Comparison of ENCODE assay signal across 9 cellular contexts in the genomic region with DNA sequence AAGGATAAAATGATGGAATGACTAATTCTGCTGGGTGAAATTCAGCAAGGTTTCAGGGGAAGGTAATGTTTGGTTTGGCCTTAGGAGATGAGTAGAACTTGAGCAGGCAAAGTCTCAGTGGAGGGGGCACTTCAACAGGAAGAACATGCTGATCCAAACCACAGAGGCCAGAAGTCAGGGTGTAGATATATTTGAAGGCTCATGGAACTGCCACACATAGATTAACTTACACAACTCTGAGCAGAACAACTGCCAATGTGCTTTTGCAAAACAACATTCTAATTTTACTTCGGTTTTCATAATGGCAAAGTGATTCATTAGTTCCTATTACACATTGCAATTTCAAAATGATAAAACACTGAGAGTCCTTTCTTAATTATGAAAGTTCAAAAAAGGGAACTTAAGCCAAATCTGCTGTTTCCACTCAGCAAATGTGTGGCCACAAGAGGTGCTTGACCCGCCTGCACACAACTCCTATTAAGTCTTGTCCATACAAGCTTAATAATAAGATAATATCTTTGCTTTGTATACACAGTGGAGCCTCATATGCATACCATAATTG.
DNase-seq lines count a peak whose midpoint lies in the region; ATAC-seq, FAIRE-seq and TF ChIP-seq lines count a peak whose summit lies in the region.
"Had no signal": no experiment of that assay in that cellular context is flagged by ENCODE, and none has a peak within 500 bp of the region (broad histone marks: within the 10 kb centered on the region; RNA-seq: fewer than 3 reads in every experiment).

No MANE protein-coding gene starts in this region.

- TF ChIP-seq RAD21 in SK-N-SH (IDR thresholded peaks at IDR 0.05; ENCODE audit: low read length), result no peak

- H3K9ac ChIP-seq in SK-N-SH (no peak overlapping the region), adipocyte (ENCODE audit: low read length) (peak overlapping the region; percentile 76)

- no peak for TF ChIP-seq CTCF in SK-N-SH (IDR thresholded peaks at IDR 0.05)
- TF ChIP-seq CTCF in pancreas (IDR thresholded peaks at IDR 0.05), result no peak

- no peak overlapping the region for H3K4me3 ChIP-seq in SK-N-SH (ENCODE audit: low read depth in 2 of 2, low read length in 1 of 2)
- no peak overlapping the region for H3K4me3 ChIP-seq in adipocyte (ENCODE audit: low read length)
- H3K4me3 ChIP-seq in pancreas, result no peak overlapping the region

- no peaks in the 10 kb centered on the region for H3K27me3 Mint-ChIP-seq in activated T-helper 1 cell treated with anti-CD3 and anti-CD28 coated beads, Interleukin-12 subunit alpha, Interleukin-12 subunit beta, Interleukin-2, Interleukin-4 antibody, amounts not matched to agents 30 ng/mL and 10 ng/mL and 1 ng/mL, durations not matched to agents 14 hours and 24 hours and 36 hours (ENCODE audit: insufficient read depth)

- peak overlapping the region; percentile 5; the same call in 1 of the 2 replicates for H3K4me2 ChIP-seq in SK-N-SH

- no peaks in the 10 kb centered on the region for H3K36me3 Mint-ChIP-seq in activated T-helper 1 cell treated with anti-CD3 and anti-CD28 coated beads, Interleukin-12 subunit alpha, Interleukin-12 subunit beta, Interleukin-2, Interleukin-4 antibody, amounts not matched to agents 30 ng/mL and 10 ng/mL and 1 ng/mL, durations not matched to agents 14 hours and 24 hours and 36 hours (ENCODE audit: low read depth)

- H3F3A ChIP-seq in SK-N-SH (replicated peaks; ENCODE audit: insufficient read depth), result peaks cover 21% of the 10 kb centered on the region

- H3K27me3 ChIP-seq in SK-N-SH (ENCODE audit: insufficient read depth) (no peaks in the 10 kb centered on the region), adipocyte (replicated peaks; ENCODE audit: control insufficient read depth, insufficient read depth, low read length) (no peaks in the 10 kb centered on the region), pancreas (no peaks in the 10 kb centered on the region)

- H3K27ac ChIP-seq in SK-N-SH (ENCODE audit: low read depth in 2 of 2, low read length in 1 of 2) (peak overlapping the region in 1 of 2 experiments; percentile 56; a peak in 2 of 4 replicates), pancreas (no peak overlapping the region)
- H3K27ac ChIP-seq: 22Rv1 had no signal

- FAIRE-seq in pancreas (lab: Jason Lieb, UNC), result no peak

- no peaks in the 10 kb centered on the region for H3K9me2 ChIP-seq in SK-N-SH

- H3K36me3 ChIP-seq in SK-N-SH (replicated peaks in 1 of 2; ENCODE audit: control insufficient read depth in 1 of 2, insufficient read depth in 2 of 2, low read length in 1 of 2) (no peaks in the 10 kb centered on the region), adipocyte (ENCODE audit: control insufficient read depth, insufficient read depth, low read length, severe bottlenecking) (no peaks in the 10 kb centered on the region), pancreas (no peaks in the 10 kb centered on the region)

- H3K4me1 ChIP-seq in SK-N-SH (ENCODE audit: control insufficient read depth in 1 of 2, insufficient read depth in 2 of 2, low read depth in 1 of 2, low read length in 1 of 2), result peaks cover 0 to 16% of the 10 kb centered on the region in 2 experiments; a peak in 2 of 4 replicates
- peaks cover 26% of the 10 kb centered on the region for H3K4me1 ChIP-seq in adipocyte (ENCODE audit: control insufficient read depth, insufficient read depth, low read length)
- H3K4me1 ChIP-seq in pancreas, result no peaks in the 10 kb centered on the region

- no peak overlapping the region for H2AFZ ChIP-seq in SK-N-SH (ENCODE audit: low read depth)

- POLR2A ChIA-PET in SK-N-SH (lab: Yijun Ruan, JAX), result no interaction called here

- H3K27ac Mint-ChIP-seq in activated T-helper 1 cell treated with anti-CD3 and anti-CD28 coated beads, Interleukin-12 subunit alpha, Interleukin-12 subunit beta, Interleukin-2, Interleukin-4 antibody, amounts not matched to agents 30 ng/mL and 10 ng/mL and 1 ng/mL, durations not matched to agents 14 hours and 24 hours and 36 hours, result no peak overlapping the region

- no peaks in the 10 kb centered on the region for H3K4me1 Mint-ChIP-seq in activated T-helper 1 cell treated with anti-CD3 and anti-CD28 coated beads, Interleukin-12 subunit alpha, Interleukin-12 subunit beta, Interleukin-2, Interleukin-4 antibody, amounts not matched to agents 30 ng/mL and 10 ng/mL and 1 ng/mL, durations not matched to agents 14 hours and 24 hours and 36 hours (ENCODE audit: low read depth)

- ATAC-seq in SK-N-SH treated with all-trans-retinoic acid at 6 μM for 48 hours, result no peak; the same call in 1 of the 3 replicates
- ATAC-seq in HG03135 (IDR thresholded peaks at IDR 0.05; ENCODE audit: unreplicated experiment), result peak; percentile 74
- peak in 3 of 4 donors; percentile 31 to 76 (median 71) for ATAC-seq in pancreas

- CTCF ChIA-PET in SK-N-SH (lab: Yijun Ruan, JAX), result no interaction called here

- 0 out of 2 replicates have a peak, but pooled peaks cover 3% of the 10 kb centered on the region for H3K9me3 ChIP-seq in SK-N-SH
- no peaks in the 10 kb centered on the region for H3K9me3 ChIP-seq in adipocyte (ENCODE audit: control insufficient read depth, low read length)
- no peaks in the 10 kb centered on the region for H3K9me3 ChIP-seq in pancreas

- H4K20me1 ChIP-seq in SK-N-SH (ENCODE audit: insufficient read depth), result no peaks in the 10 kb centered on the region

- no peaks in the 10 kb centered on the region for H3K79me2 ChIP-seq in SK-N-SH (ENCODE audit: insufficient read depth)

- DNase-seq in SK-N-SH (no peak), adipocyte (ENCODE audit: low read depth) (peak; percentile 92), pancreas (no peak)
- DNase-seq in activated T-helper 1 cell treated with anti-CD3 and anti-CD28 coated beads, Interleukin-12 subunit alpha, Interleukin-12 subunit beta, Interleukin-2, Interleukin-4 antibody, amounts not matched to agents 30 ng/mL and 10 ng/mL and 1 ng/mL, durations not matched to agents 14 hours and 24 hours and 36 hours (ENCODE audit: low spot score), result no peak
- DNase-seq in activated T-cell treated with anti-CD3 and anti-CD28 coated beads, Interleukin-2, amount 50 U/mL, for 1 hour, result no peak
- no peak for DNase-seq in activated naive CD4-positive, alpha-beta T cell treated with Interleukin-2 at 50 U/mL for 16 hours

- intact Hi-C loops in pancreas (cut with DNase I), result no loop called here
- intact Hi-C loops in activated T-helper 1 cell treated with anti-CD3 and anti-CD28 coated beads, Interleukin-12 subunit alpha, Interleukin-12 subunit beta, Interleukin-2, Interleukin-4 antibody, amounts not matched to agents 30 ng/mL and 10 ng/mL and 1 ng/mL, durations not matched to agents 14 hours and 24 hours and 36 hours (cut with micrococcal nuclease), result no loop called here

- no peaks in the 10 kb centered on the region for H3K9me3 Mint-ChIP-seq in activated T-helper 1 cell treated with anti-CD3 and anti-CD28 coated beads, Interleukin-12 subunit alpha, Interleukin-12 subunit beta, Interleukin-2, Interleukin-4 antibody, amounts not matched to agents 30 ng/mL and 10 ng/mL and 1 ng/mL, durations not matched to agents 14 hours and 24 hours and 36 hours

- WGBS in SK-N-SH (ENCODE audit: low lambda C conversion rate), result 59% methylated on average over 2 of the region's 2 CpGs
- 49 to 56% methylated on average over 2 of the region's 2 CpGs for WGBS in pancreas, 2 donors

- no peak overlapping the region for H3K4me3 Mint-ChIP-seq in activated T-helper 1 cell treated with anti-CD3 and anti-CD28 coated beads, Interleukin-12 subunit alpha, Interleukin-12 subunit beta, Interleukin-2, Interleukin-4 antibody, amounts not matched to agents 30 ng/mL and 10 ng/mL and 1 ng/mL, durations not matched to agents 14 hours and 24 hours and 36 hours

- TF ChIP-seq EP300 in SK-N-SH (IDR thresholded peaks at IDR 0.05; ENCODE audit: borderline replicate concordance in 1 of 2, low read depth in 1 of 2, low read length in 1 of 2), result peak in 1 of 2 experiments; percentile 44; a peak in 1 of 4 replicates

TF ChIP-seq in SK-N-SH, 30 proteins besides CTCF, POLR2A, EP300 and RAD21 (continues in another document):
- no peak for TF ChIP-seq SMC3 (IDR thresholded peaks at IDR 0.05; ENCODE audit: low read depth, low read length)
- no peak for TF ChIP-seq EZH2phosphoT487 (IDR thresholded peaks at IDR 0.05; ENCODE audit: borderline replicate concordance, low read depth)
- peak; percentile 55 for TF ChIP-seq TCF12 (IDR thresholded peaks at IDR 0.05)
- TF ChIP-seq MAX (IDR thresholded peaks at IDR 0.05; ENCODE audit: low read depth), result 0 out of 2 replicates have a peak, but pooled peaks have one; percentile 14
- no peak for TF ChIP-seq RXRA (IDR thresholded peaks at IDR 0.05; ENCODE audit: borderline replicate concordance, low read depth)
- no peak for TF ChIP-seq FOXJ3 (CRISPR knock-in tag; IDR thresholded peaks at IDR 0.05)
- no peak for TF ChIP-seq GATA2 (CRISPR knock-in tag; IDR thresholded peaks at IDR 0.05)
- no peak for TF ChIP-seq ELF1 (IDR thresholded peaks at IDR 0.05)
- TF ChIP-seq TAF1 (IDR thresholded peaks at IDR 0.05; ENCODE audit: borderline replicate concordance, low read depth, low read length), result no peak
- TF ChIP-seq GABPA (IDR thresholded peaks at IDR 0.05; ENCODE audit: low read depth), result no peak
- TF ChIP-seq RFX5 (IDR thresholded peaks at IDR 0.05; ENCODE audit: low read length), result no peak
- no peak for TF ChIP-seq RCOR1 (IDR thresholded peaks at IDR 0.05; ENCODE audit: low read length)

TF ChIP-seq in SK-N-SH treated with all-trans-retinoic acid at 6 μM for 48 hours, 23 proteins besides CTCF, POLR2A, EP300 and RAD21 (continues in another document):
- no peak for TF ChIP-seq ZNF565 (CRISPR knock-in tag; conservative IDR thresholded peaks at IDR 0.05; ENCODE audit: low read depth)
- TF ChIP-seq, protein P1, sequence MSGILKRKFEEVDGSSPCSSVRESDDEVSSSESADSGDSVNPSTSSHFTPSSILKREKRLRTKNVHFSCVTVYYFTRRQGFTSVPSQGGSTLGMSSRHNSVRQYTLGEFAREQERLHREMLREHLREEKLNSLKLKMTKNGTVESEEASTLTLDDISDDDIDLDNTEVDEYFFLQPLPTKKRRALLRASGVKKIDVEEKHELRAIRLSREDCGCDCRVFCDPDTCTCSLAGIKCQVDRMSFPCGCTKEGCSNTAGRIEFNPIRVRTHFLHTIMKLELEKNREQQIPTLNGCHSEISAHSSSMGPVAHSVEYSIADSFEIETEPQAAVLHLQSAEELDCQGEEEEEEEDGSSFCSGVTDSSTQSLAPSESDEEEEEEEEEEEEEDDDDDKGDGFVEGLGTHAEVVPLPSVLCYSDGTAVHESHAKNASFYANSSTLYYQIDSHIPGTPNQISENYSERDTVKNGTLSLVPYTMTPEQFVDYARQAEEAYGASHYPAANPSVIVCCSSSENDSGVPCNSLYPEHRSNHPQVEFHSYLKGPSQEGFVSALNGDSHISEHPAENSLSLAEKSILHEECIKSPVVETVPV (CRISPR knock-in tag; IDR thresholded peaks at IDR 0.05), result no peak
